8 cellular contexts compared by ENCODE assay signal in genomic region chrX:107716045-107716684, GRCh38. TPM values are rescaled to one million over a fixed set of nuclear protein-coding genes. Genes with fewer than 3 reads are reported as not detected.
DNase-seq lines count a peak whose midpoint lies in the region; ATAC-seq and TF ChIP-seq lines count a peak whose summit lies in the region.

No MANE protein-coding gene starts in this region.

- no peaks in the 10 kb centered on the region for H3K27me3 Mint-ChIP-seq in activated CD8-positive, alpha-beta T cell treated with anti-CD3 and anti-CD28 coated beads for 36 hours
- no peaks in the 10 kb centered on the region for H3K27me3 Mint-ChIP-seq in neural crest cell (ENCODE audit: low read depth)

- POLR2A ChIA-PET in activated CD8-positive, alpha-beta T cell treated with anti-CD3 and anti-CD28 coated beads for 36 hours (lab: Charles Lee), result interaction anchor here (1.0 to 9.9 kb wide), 6 partner anchors 25 to 117 kb away, joined by 3 to 184 read pairs (median 3); no protein-coding TSS in a partner anchor

- peak overlapping the region; percentile 89 for H3K4me3 Mint-ChIP-seq in activated CD8-positive, alpha-beta T cell treated with anti-CD3 and anti-CD28 coated beads for 36 hours
- H3K4me3 Mint-ChIP-seq in neural crest cell, result peak overlapping the region; percentile 92

- CTCF ChIA-PET in activated CD8-positive, alpha-beta T cell treated with anti-CD3 and anti-CD28 coated beads for 36 hours (lab: Charles Lee), result interaction anchor here (1.1 to 8.8 kb wide), 9 partner anchors 35 to 87 kb away, joined by 3 to 106 read pairs (median 8); partner anchors contain the start of genes NCBP2L, PRPS1 and TSC22D3

- DNase-seq in NCI-H2081 (lab: John Stamatoyannopoulos, UW), result peak; percentile 28 to 43
- no peak for DNase-seq in NCI-H2081 treated with DMSO at 0.1 percent for 48 hours (lab: John Stamatoyannopoulos, UW)
- DNase-seq in activated CD8-positive, alpha-beta T cell treated with anti-CD3 and anti-CD28 coated beads for 36 hours, result no peak
- DNase-seq in fibroblast of pulmonary artery (ENCODE audit: low read depth), result peak; percentile 27
- peak; percentile 29 for DNase-seq in neural crest cell (ENCODE audit: low read depth, low spot score)
- DNase-seq in KG1 (lab: John Stamatoyannopoulos, UW), result no peak
- DNase-seq in AML-193 (lab: John Stamatoyannopoulos, UW), result no peak

- peaks cover 19% of the 10 kb centered on the region for H3K36me3 Mint-ChIP-seq in activated CD8-positive, alpha-beta T cell treated with anti-CD3 and anti-CD28 coated beads for 36 hours (ENCODE audit: low read depth)
- no peaks in the 10 kb centered on the region for H3K36me3 Mint-ChIP-seq in neural crest cell (ENCODE audit: low read depth)

- peaks cover 63% of the 10 kb centered on the region for H3K4me1 Mint-ChIP-seq in activated CD8-positive, alpha-beta T cell treated with anti-CD3 and anti-CD28 coated beads for 36 hours (ENCODE audit: low read depth)
- peaks cover 24% of the 10 kb centered on the region for H3K4me1 Mint-ChIP-seq in neural crest cell

- TF ChIP-seq CTCF in activated CD8-positive, alpha-beta T cell treated with anti-CD3 and anti-CD28 coated beads for 36 hours (IDR thresholded peaks at IDR 0.05), result no peak
- TF ChIP-seq CTCF in fibroblast of pulmonary artery (IDR thresholded peaks at IDR 0.05; ENCODE audit: low read length, missing control alignments) (no peak), neural crest cell (conservative IDR thresholded peaks at IDR 0.05) (no peak)

- H3K9me3 Mint-ChIP-seq in activated CD8-positive, alpha-beta T cell treated with anti-CD3 and anti-CD28 coated beads for 36 hours, result no peaks in the 10 kb centered on the region
- H3K9me3 Mint-ChIP-seq in neural crest cell, result peaks cover 2% of the 10 kb centered on the region

- H3K27ac Mint-ChIP-seq in activated CD8-positive, alpha-beta T cell treated with anti-CD3 and anti-CD28 coated beads for 36 hours, result peak overlapping the region; percentile 90
- H3K27ac Mint-ChIP-seq in neural crest cell (ENCODE audit: unreplicated experiment), result peak overlapping the region; percentile 95

- ATAC-seq in HG03432 (IDR thresholded peaks at IDR 0.05; ENCODE audit: unreplicated experiment), result peak; percentile 33
- peak; percentile 2 for ATAC-seq in activated CD8-positive, alpha-beta T cell treated with anti-CD3 and anti-CD28 coated beads for 36 hours

- peak overlapping the region; percentile 88 for H3K4me3 ChIP-seq in fibroblast of pulmonary artery (replicated peaks; ENCODE audit: low read depth, low read length)

- intact Hi-C loops in activated CD8-positive, alpha-beta T cell treated with anti-CD3 and anti-CD28 coated beads for 36 hours (cut with micrococcal nuclease), result loop anchor here (10.0 kb wide), 1 partner anchor 59 kb away; the partner anchor contains the start of genes NCBP2L and TSC22D3

RNA-seq across cellular contexts. Expression of gene TSC22D3, which starts 59.4 kb away (rescaled TPM):
- 10 to 100 TPM; 47.2 to 50.5 TPM for total RNA-seq in activated CD8-positive, alpha-beta T cell treated with anti-CD3 and anti-CD28 coated beads for 36 hours
- 22.3 and 23.2 TPM in 2 replicates for total RNA-seq in neural crest cell

Comparison
In these comparisons a context has a peak if more than half of its experiments do, and no peak if none do; other contexts are left out.
1. DNase-seq: peak in NCI-H2081 (2 of 2), fibroblast of pulmonary artery (single experiment) and neural crest cell (single experiment); none in NCI-H2081 treated with DMSO at 0.1 percent for 48 hours (single experiment), activated CD8-positive, alpha-beta T cell treated with anti-CD3 and anti-CD28 coated beads for 36 hours (single experiment), KG1 (single experiment) and AML-193 (0 of 2).